11 cellular contexts compared by ENCODE assay signal in the genomic region with DNA sequence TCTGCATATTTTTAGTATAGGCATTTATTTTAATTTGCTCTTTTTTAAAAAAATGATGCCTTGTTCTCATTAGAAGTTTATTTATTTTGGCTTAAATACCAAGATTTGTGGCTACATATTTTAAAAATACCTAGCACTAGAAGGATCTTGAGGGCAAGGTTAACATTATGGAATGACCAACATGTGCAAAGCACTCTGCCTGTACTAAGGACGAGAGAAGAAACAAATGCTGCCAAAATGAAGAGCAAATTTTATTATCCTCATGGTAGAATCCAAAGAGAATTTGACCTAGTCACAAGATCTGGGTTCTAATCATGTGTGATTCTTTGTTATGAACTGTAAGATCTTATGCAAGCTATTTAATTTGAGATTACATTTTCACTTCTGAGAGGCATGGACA. TPM values are rescaled to one million over a fixed set of nuclear protein-coding genes. Genes with fewer than 3 reads are reported as not detected.
A peak's percentile ranks its signal among the peaks of the same experiment; 100 is the strongest.
DNase-seq lines count a peak whose midpoint lies in the region; ATAC-seq and TF ChIP-seq lines count a peak whose summit lies in the region.
"Had no signal": no experiment of that assay in that cellular context is flagged by ENCODE, and none has a peak within 500 bp of the region (broad histone marks: within the 10 kb centered on the region; RNA-seq: fewer than 3 reads in every experiment).

No MANE protein-coding gene starts in this region.

- H3K9me2 ChIP-seq in SK-N-SH (no peaks in the 10 kb centered on the region), Loucy (replicated peaks; ENCODE audit: low read depth, low read length) (no peaks in the 10 kb centered on the region)

- H3K4me3 ChIP-seq in SK-N-SH (ENCODE audit: low read depth in 2 of 2, low read length in 1 of 2): peak overlapping the region in 1 of 2 experiments; percentile 95; a peak in 1 of 4 replicates
- H3K4me3 ChIP-seq in Loucy (ENCODE audit: low read length, poor library complexity, severe bottlenecking): peak overlapping the region; percentile 78
- H3K4me3 ChIP-seq in choroid plexus epithelial cell (ENCODE audit: low read depth, low read length): peak overlapping the region; percentile 91
- H3K4me3 ChIP-seq in neuron (ENCODE audit: low read length): peak overlapping the region; percentile 18
- H3K4me3 ChIP-seq in mesendoderm (ENCODE audit: low read length): no peak overlapping the region

- TF ChIP-seq RAD21 in SK-N-SH (IDR thresholded peaks at IDR 0.05; ENCODE audit: low read length): no peak

- no peak overlapping the region for H3K4ac ChIP-seq in mesendoderm (ENCODE audit: low read depth, low read length)

- H3K18ac ChIP-seq in mesendoderm (ENCODE audit: low read length): no peak overlapping the region

- H3K4me1 ChIP-seq in SK-N-SH (ENCODE audit: control insufficient read depth in 1 of 2, insufficient read depth in 2 of 2, low read depth in 1 of 2, low read length in 1 of 2) (peaks cover 12 to 25% of the 10 kb centered on the region in 2 experiments; a peak in 3 of 4 replicates), Loucy (ENCODE audit: insufficient read depth, low read length, poor library complexity, severe bottlenecking) (peaks cover 61% of the 10 kb centered on the region), neuron (ENCODE audit: insufficient read depth, low read length) (peaks cover 15% of the 10 kb centered on the region), mesendoderm (ENCODE audit: control insufficient read depth, low read depth, low read length) (no peaks in the 10 kb centered on the region)

- H2BK5ac ChIP-seq in mesendoderm (ENCODE audit: low read length): no peak overlapping the region

- 0 out of 4 replicates have a peak overlapping the region, but pooled peaks of 1 of the 2 experiments have one; percentile 94 for H3K27ac ChIP-seq in SK-N-SH (ENCODE audit: low read depth in 2 of 2, low read length in 1 of 2)
- H3K27ac ChIP-seq in mesendoderm (ENCODE audit: low read depth, low read length): no peak overlapping the region
- H3K27ac ChIP-seq: 22Rv1 had no signal

- H3K79me1 ChIP-seq in mesendoderm (ENCODE audit: low read length): peaks cover 2% of the 10 kb centered on the region

- WGBS in SK-N-SH (ENCODE audit: low lambda C conversion rate): 41% methylated on average over 1 of the region's 1 CpG
- no CpG with 5 or more reads among the region's 1 CpG for WGBS in mesendoderm (ENCODE audit: extremely low coverage, insufficient coverage, low lambda C conversion rate)

- H2BK15ac ChIP-seq in mesendoderm (replicated peaks; ENCODE audit: low read depth): no peak overlapping the region

- peaks cover 74% of the 10 kb centered on the region for H3K79me2 ChIP-seq in SK-N-SH (ENCODE audit: insufficient read depth)
- H3K79me2 ChIP-seq in Loucy (ENCODE audit: insufficient read depth, low read length): peaks cover 74% of the 10 kb centered on the region
- H3K79me2 ChIP-seq in mesendoderm (ENCODE audit: control insufficient read depth, insufficient read depth, low read length): peaks cover 64% of the 10 kb centered on the region

- CTCF ChIA-PET in SK-N-SH (lab: Yijun Ruan, JAX): no interaction called here

- DNase-seq in SK-N-SH: no peak
- peak; percentile 90 for DNase-seq in choroid plexus epithelial cell (ENCODE audit: low read depth)
- no peak for DNase-seq in mesendoderm
- no peak for DNase-seq in activated gamma-delta T cell treated with Interleukin-2 at 50 U/mL for 16 hours
- no peak for DNase-seq in DMS 273 (lab: John Stamatoyannopoulos, UW; ENCODE audit: unreplicated experiment)
- DNase-seq: cortex of kidney, NCI-H2107 had no signal

- H3F3A ChIP-seq in SK-N-SH (replicated peaks; ENCODE audit: insufficient read depth) (peaks cover 16% of the 10 kb centered on the region), Loucy (ENCODE audit: low read depth) (no peaks in the 10 kb centered on the region)

- no peak overlapping the region for H2BK120ac ChIP-seq in mesendoderm (ENCODE audit: low read depth, low read length)

- H3K36me3 ChIP-seq in SK-N-SH (replicated peaks in 1 of 2; ENCODE audit: control insufficient read depth in 1 of 2, insufficient read depth in 2 of 2, low read length in 1 of 2) (peaks cover 5 to 10% of the 10 kb centered on the region in 2 experiments), Loucy (ENCODE audit: insufficient read depth, low read length) (0 out of 2 replicates have a peak, but pooled peaks cover 3% of the 10 kb centered on the region), neuron (ENCODE audit: insufficient read depth, low read length) (peaks cover 13% of the 10 kb centered on the region), mesendoderm (ENCODE audit: control insufficient read depth, insufficient read depth, low read length) (no peaks in the 10 kb centered on the region)

- H3K9me3 ChIP-seq in SK-N-SH (no peaks in the 10 kb centered on the region), Loucy (ENCODE audit: insufficient read depth, low read depth, low read length) (no peaks in the 10 kb centered on the region), neuron (ENCODE audit: low read length) (no peaks in the 10 kb centered on the region)

- H3K9ac ChIP-seq in SK-N-SH: no peak overlapping the region
- peak overlapping the region; percentile 96 for H3K9ac ChIP-seq in Loucy (ENCODE audit: low read depth, low read length, poor library complexity, severe bottlenecking)
- no peak overlapping the region for H3K9ac ChIP-seq in mesendoderm (ENCODE audit: low read length)

- no peak for ATAC-seq in SK-N-SH treated with all-trans-retinoic acid at 6 μM for 48 hours

- no peak overlapping the region for H3K23ac ChIP-seq in mesendoderm (ENCODE audit: low read length)

- H2AK5ac ChIP-seq in mesendoderm (ENCODE audit: low read length): no peak overlapping the region

- no peak overlapping the region for H4K8ac ChIP-seq in mesendoderm (ENCODE audit: low read depth, low read length)

- H3K4me2 ChIP-seq in SK-N-SH (peak overlapping the region; percentile 82), Loucy (ENCODE audit: low read depth, low read length, poor library complexity, severe bottlenecking) (peak overlapping the region; percentile 82), mesendoderm (ENCODE audit: low read length) (no peak overlapping the region)

- H2AFZ ChIP-seq in SK-N-SH (ENCODE audit: low read depth) (no peak overlapping the region), Loucy (ENCODE audit: low read length) (no peak overlapping the region), neuron (ENCODE audit: low read depth, low read length) (no peak overlapping the region)

- H4K20me1 ChIP-seq in SK-N-SH (ENCODE audit: insufficient read depth) (peaks cover 70% of the 10 kb centered on the region), Loucy (ENCODE audit: insufficient read depth, low read length, poor library complexity, severe bottlenecking) (peaks cover 74% of the 10 kb centered on the region)

- no peak overlapping the region for H4K5ac ChIP-seq in mesendoderm (ENCODE audit: low read length)

- POLR2A ChIA-PET in SK-N-SH (lab: Yijun Ruan, JAX): no interaction called here

- TF ChIP-seq EP300 in SK-N-SH (IDR thresholded peaks at IDR 0.05; ENCODE audit: borderline replicate concordance in 1 of 2, low read depth in 1 of 2, low read length in 1 of 2): no peak

- no peak overlapping the region for H3K56ac ChIP-seq in mesendoderm (ENCODE audit: low read length)

- no peaks in the 10 kb centered on the region for H3K27me3 ChIP-seq in SK-N-SH (ENCODE audit: insufficient read depth)
- H3K27me3 ChIP-seq in Loucy (ENCODE audit: insufficient read depth, low read length, poor library complexity, severe bottlenecking): no peaks in the 10 kb centered on the region
- H3K27me3 ChIP-seq in neuron (ENCODE audit: insufficient read depth, low read length): no peaks in the 10 kb centered on the region
- no peaks in the 10 kb centered on the region for H3K27me3 ChIP-seq in mesendoderm (ENCODE audit: insufficient read depth, low read length, poor library complexity)

- no peak for TF ChIP-seq CTCF in SK-N-SH (IDR thresholded peaks at IDR 0.05)
- TF ChIP-seq CTCF in Loucy (conservative IDR thresholded peaks at IDR 0.05; ENCODE audit: low read length): no peak
- no peak for TF ChIP-seq CTCF in choroid plexus epithelial cell (conservative IDR thresholded peaks at IDR 0.05; ENCODE audit: low read depth, low read length)

TF ChIP-seq in SK-N-SH, 30 proteins besides CTCF, POLR2A, EP300 and RAD21:
- TF ChIP-seq, protein P1, sequence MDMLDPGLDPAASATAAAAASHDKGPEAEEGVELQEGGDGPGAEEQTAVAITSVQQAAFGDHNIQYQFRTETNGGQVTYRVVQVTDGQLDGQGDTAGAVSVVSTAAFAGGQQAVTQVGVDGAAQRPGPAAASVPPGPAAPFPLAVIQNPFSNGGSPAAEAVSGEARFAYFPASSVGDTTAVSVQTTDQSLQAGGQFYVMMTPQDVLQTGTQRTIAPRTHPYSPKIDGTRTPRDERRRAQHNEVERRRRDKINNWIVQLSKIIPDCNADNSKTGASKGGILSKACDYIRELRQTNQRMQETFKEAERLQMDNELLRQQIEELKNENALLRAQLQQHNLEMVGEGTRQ (IDR thresholded peaks at IDR 0.05; ENCODE audit: borderline replicate concordance, low read depth, low read length): no peak
- peak; percentile 17; the same call in 1 of the 2 replicates for TF ChIP-seq NFIC (IDR thresholded peaks at IDR 0.05; ENCODE audit: borderline replicate concordance)
- no peak for TF ChIP-seq ELF1 (IDR thresholded peaks at IDR 0.05)

TF ChIP-seq in SK-N-SH treated with all-trans-retinoic acid at 6 μM for 48 hours, 23 proteins besides CTCF, POLR2A, EP300 and RAD21 (continues in another document):
- TF ChIP-seq ZNF8 (CRISPR knock-in tag; IDR thresholded peaks at IDR 0.05) (no peak), ZNF70 (CRISPR knock-in tag; IDR thresholded peaks at IDR 0.05) (no peak), CSDC2 (CRISPR knock-in tag; IDR thresholded peaks at IDR 0.05) (no peak), ZFP3 (CRISPR knock-in tag; IDR thresholded peaks at IDR 0.05) (no peak), BACH2 (CRISPR knock-in tag; IDR thresholded peaks at IDR 0.05; ENCODE audit: borderline replicate concordance) (no peak), SNAI2 (CRISPR knock-in tag; IDR thresholded peaks at IDR 0.05) (no peak)
- TF ChIP-seq, protein P2, sequence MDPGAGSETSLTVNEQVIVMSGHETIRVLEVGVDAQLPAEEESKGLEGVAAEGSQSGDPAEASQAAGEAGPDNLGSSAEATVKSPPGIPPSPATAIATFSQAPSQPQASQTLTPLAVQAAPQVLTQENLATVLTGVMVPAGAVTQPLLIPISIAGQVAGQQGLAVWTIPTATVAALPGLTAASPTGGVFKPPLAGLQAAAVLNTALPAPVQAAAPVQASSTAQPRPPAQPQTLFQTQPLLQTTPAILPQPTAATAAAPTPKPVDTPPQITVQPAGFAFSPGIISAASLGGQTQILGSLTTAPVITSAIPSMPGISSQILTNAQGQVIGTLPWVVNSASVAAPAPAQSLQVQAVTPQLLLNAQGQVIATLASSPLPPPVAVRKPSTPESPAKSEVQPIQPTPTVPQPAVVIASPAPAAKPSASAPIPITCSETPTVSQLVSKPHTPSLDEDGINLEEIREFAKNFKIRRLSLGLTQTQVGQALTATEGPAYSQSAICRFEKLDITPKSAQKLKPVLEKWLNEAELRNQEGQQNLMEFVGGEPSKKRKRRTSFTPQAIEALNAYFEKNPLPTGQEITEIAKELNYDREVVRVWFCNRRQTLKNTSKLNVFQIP (CRISPR knock-in tag; IDR thresholded peaks at IDR 0.05; ENCODE audit: borderline replicate concordance, low read depth): no peak

RNA-seq across cellular contexts. Expression of gene CAND1, which starts 2.8 kb away (rescaled TPM):
- polyA plus RNA-seq in SK-N-SH (2012; rRNA removed): 17.4 and 26.5 TPM in 2 replicates
- polyA plus RNA-seq in SK-N-SH (2012; cell fraction: cytosol; rRNA removed): 25.5 and 26.5 TPM in 2 replicates
- polyA plus RNA-seq in SK-N-SH (2012; cell fraction: nucleus; rRNA removed): 24.8 and 44.4 TPM in 2 replicates
- 96.8 TPM for polyA plus RNA-seq in mesendoderm (2013, experiment 1 of 2)
- polyA plus RNA-seq in mesendoderm (2013, experiment 2 of 2): 95.7 TPM
